ENCODE assay signal across 6 cellular contexts in the genomic region with DNA sequence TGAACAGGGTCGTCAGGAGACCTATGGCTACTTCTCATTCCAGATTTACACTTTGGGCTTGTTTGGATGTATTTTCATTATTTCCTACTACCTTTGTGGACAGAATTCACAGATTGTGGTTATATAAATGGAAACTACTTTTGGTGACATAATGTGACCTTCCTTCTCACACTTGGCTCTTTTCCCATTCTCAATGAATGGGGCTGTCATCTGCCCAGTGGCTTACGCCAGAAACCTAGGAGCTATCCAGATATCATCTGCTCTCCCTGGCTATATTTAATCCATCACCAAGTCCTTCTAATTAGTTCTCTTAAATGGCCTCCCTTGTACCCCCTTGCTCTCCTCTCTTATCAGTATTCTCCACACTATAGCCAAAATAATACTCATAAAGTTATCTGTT.
"Had no signal": no experiment of that assay in that cellular context is flagged by ENCODE, and none has a peak within 500 bp of the region (broad histone marks: within the 10 kb centered on the region; RNA-seq: fewer than 3 reads in every experiment).

No MANE protein-coding gene starts in this region.

- H3K27ac ChIP-seq: GM23248 had no signal

- H3K27ac Mint-ChIP-seq: H9 had no signal

- H3K4me1 Mint-ChIP-seq: H9 had no signal

- H2AFZ ChIP-seq: GM23248 had no signal

- DNase-seq: GM23248, H9, HCEC 1CT, IMR-90, KG1 had no signal

- H3K4me3 ChIP-seq: GM23248, K562 had no signal

- ATAC-seq: K562 had no signal

- H3K4me3 Mint-ChIP-seq: H9 had no signal
